Comparison of ENCODE assay signal across 2 cellular contexts in the genomic region with DNA sequence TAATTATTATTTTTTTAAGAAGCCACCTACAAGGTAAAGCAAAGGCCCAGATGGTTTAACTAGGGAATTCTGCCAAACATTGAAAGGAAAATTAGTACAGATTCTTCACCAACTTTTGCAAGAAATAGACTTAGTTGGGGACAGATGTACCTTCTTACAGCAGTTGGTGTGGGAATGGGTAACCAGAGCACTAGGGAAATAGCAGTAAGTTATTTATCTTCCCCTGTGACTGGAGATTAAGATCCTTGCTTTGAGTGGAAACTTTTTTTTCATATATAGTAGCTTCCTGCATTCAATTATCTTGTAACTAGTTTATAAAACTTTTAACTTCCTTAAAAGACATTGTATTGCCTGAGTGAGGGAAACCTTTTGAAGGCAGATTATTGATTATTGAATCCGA.
TF ChIP-seq lines count a peak whose summit lies in the region.

No MANE protein-coding gene starts in this region.

TF ChIP-seq in endothelial cell of umbilical vein, 7 proteins besides CTCF, POLR2A, EP300 and RAD21 (continued from another document):
- TF ChIP-seq JUN (IDR thresholded peaks at IDR 0.05; ENCODE audit: borderline replicate concordance, insufficient read depth, insufficient read length, low read depth) (no peak), MYC (IDR thresholded peaks at IDR 0.05; ENCODE audit: low read depth, low read length) (no peak), GATA2 (IDR thresholded peaks at IDR 0.05; ENCODE audit: insufficient read depth, insufficient read length, low read depth, low read length) (no peak)

TF ChIP-seq in SK-N-SH, 30 proteins besides CTCF, POLR2A, EP300 and RAD21 (continued from another document):
- TF ChIP-seq, protein P1, sequence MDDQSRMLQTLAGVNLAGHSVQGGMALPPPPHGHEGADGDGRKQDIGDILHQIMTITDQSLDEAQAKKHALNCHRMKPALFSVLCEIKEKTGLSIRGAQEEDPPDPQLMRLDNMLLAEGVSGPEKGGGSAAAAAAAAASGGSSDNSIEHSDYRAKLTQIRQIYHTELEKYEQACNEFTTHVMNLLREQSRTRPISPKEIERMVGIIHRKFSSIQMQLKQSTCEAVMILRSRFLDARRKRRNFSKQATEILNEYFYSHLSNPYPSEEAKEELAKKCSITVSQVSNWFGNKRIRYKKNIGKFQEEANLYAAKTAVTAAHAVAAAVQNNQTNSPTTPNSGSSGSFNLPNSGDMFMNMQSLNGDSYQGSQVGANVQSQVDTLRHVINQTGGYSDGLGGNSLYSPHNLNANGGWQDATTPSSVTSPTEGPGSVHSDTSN (IDR thresholded peaks at IDR 0.05), result no peak
- TF ChIP-seq CHD2 (IDR thresholded peaks at IDR 0.05; ENCODE audit: low read length, partially characterized antibody) (no peak), SIN3A (IDR thresholded peaks at IDR 0.05; ENCODE audit: borderline replicate concordance, low read depth, low read length) (no peak), IRF3 (IDR thresholded peaks at IDR 0.05; ENCODE audit: low read depth, low read length) (no peak), TCF12 (IDR thresholded peaks at IDR 0.05) (no peak), MXI1 (IDR thresholded peaks at IDR 0.05; ENCODE audit: low read depth, low read length) (no peak), TAF1 (IDR thresholded peaks at IDR 0.05; ENCODE audit: borderline replicate concordance, low read depth, low read length) (no peak), ELF1 (IDR thresholded peaks at IDR 0.05) (no peak), RXRA (IDR thresholded peaks at IDR 0.05; ENCODE audit: borderline replicate concordance, low read depth) (no peak), GABPA (IDR thresholded peaks at IDR 0.05; ENCODE audit: low read depth) (no peak), JUND (IDR thresholded peaks at IDR 0.05) (no peak), EZH2phosphoT487 (IDR thresholded peaks at IDR 0.05; ENCODE audit: borderline replicate concordance, low read depth) (no peak), FOSL2 (IDR thresholded peaks at IDR 0.05; ENCODE audit: borderline replicate concordance, low read depth) (no peak)
- TF ChIP-seq, protein P2, sequence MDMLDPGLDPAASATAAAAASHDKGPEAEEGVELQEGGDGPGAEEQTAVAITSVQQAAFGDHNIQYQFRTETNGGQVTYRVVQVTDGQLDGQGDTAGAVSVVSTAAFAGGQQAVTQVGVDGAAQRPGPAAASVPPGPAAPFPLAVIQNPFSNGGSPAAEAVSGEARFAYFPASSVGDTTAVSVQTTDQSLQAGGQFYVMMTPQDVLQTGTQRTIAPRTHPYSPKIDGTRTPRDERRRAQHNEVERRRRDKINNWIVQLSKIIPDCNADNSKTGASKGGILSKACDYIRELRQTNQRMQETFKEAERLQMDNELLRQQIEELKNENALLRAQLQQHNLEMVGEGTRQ (IDR thresholded peaks at IDR 0.05; ENCODE audit: borderline replicate concordance, low read depth, low read length), result no peak
- TF ChIP-seq, protein P3, sequence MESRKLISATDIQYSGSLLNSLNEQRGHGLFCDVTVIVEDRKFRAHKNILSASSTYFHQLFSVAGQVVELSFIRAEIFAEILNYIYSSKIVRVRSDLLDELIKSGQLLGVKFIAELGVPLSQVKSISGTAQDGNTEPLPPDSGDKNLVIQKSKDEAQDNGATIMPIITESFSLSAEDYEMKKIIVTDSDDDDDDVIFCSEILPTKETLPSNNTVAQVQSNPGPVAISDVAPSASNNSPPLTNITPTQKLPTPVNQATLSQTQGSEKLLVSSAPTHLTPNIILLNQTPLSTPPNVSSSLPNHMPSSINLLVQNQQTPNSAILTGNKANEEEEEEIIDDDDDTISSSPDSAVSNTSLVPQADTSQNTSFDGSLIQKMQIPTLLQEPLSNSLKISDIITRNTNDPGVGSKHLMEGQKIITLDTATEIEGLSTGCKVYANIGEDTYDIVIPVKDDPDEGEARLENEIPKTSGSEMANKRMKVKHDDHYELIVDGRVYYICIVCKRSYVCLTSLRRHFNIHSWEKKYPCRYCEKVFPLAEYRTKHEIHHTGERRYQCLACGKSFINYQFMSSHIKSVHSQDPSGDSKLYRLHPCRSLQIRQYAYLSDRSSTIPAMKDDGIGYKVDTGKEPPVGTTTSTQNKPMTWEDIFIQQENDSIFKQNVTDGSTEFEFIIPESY (IDR thresholded peaks at IDR 0.05; ENCODE audit: borderline replicate concordance, low read depth), result no peak
- TF ChIP-seq, protein P4, sequence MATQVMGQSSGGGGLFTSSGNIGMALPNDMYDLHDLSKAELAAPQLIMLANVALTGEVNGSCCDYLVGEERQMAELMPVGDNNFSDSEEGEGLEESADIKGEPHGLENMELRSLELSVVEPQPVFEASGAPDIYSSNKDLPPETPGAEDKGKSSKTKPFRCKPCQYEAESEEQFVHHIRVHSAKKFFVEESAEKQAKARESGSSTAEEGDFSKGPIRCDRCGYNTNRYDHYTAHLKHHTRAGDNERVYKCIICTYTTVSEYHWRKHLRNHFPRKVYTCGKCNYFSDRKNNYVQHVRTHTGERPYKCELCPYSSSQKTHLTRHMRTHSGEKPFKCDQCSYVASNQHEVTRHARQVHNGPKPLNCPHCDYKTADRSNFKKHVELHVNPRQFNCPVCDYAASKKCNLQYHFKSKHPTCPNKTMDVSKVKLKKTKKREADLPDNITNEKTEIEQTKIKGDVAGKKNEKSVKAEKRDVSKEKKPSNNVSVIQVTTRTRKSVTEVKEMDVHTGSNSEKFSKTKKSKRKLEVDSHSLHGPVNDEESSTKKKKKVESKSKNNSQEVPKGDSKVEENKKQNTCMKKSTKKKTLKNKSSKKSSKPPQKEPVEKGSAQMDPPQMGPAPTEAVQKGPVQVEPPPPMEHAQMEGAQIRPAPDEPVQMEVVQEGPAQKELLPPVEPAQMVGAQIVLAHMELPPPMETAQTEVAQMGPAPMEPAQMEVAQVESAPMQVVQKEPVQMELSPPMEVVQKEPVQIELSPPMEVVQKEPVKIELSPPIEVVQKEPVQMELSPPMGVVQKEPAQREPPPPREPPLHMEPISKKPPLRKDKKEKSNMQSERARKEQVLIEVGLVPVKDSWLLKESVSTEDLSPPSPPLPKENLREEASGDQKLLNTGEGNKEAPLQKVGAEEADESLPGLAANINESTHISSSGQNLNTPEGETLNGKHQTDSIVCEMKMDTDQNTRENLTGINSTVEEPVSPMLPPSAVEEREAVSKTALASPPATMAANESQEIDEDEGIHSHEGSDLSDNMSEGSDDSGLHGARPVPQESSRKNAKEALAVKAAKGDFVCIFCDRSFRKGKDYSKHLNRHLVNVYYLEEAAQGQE (IDR thresholded peaks at IDR 0.05; ENCODE audit: low read depth, low read length), result no peak
